In genomic region chr2:96553957-96554292, GRCh38 we compare ENCODE assay signal across 16 cellular contexts. TPM values are rescaled to one million over a fixed set of nuclear protein-coding genes. Genes with fewer than 3 reads are reported as not detected.
DNase-seq lines count a peak whose midpoint lies in the region; ATAC-seq, FAIRE-seq and TF ChIP-seq lines count a peak whose summit lies in the region.
"Not testable (repeated sequence)": the region's sequence is repeated elsewhere in the genome, so short reads cannot be mapped to it uniquely, and the experiment has no call there.
"Had no signal": no experiment of that assay in that cellular context is flagged by ENCODE, and none has a peak within 500 bp of the region (broad histone marks: within the 10 kb centered on the region; RNA-seq: fewer than 3 reads in every experiment).

No MANE protein-coding gene starts in this region.

- not testable (repeated sequence) for H3K9me3 Mint-ChIP-seq in CD4-positive, alpha-beta memory T cell; immature natural killer cell
- peaks cover 2 to 11% of the 10 kb centered on the region in 2 donors for H3K9me3 Mint-ChIP-seq in activated T-cell treated with anti-CD3 and anti-CD28 coated beads, Interleukin-2, amount 50 U/mL, for 72 hours
- peaks cover 12% of the 10 kb centered on the region for H3K9me3 Mint-ChIP-seq in astrocyte (ENCODE audit: unreplicated experiment)

- not testable (repeated sequence) for H3K79me2 ChIP-seq in Karpas-422 (ENCODE audit: low read length); astrocyte (ENCODE audit: insufficient read depth, low read length); osteoblast (ENCODE audit: insufficient read depth, low read length)

- CTCF ChIA-PET in CD4-positive, alpha-beta memory T cell (lab: Charles Lee; ENCODE audit: partially characterized antibody) = interaction anchor here (0.6 to 6.3 kb wide), 22 partner anchors 9 to 304 kb away, joined by 3 to 169 read pairs (median 4); partner anchors contain the start of genes ANKRD39, ARID5A, CNNM4 and SNRNP200

- H3K27me3 ChIP-seq in CD4-positive, alpha-beta memory T cell (ENCODE audit: insufficient read depth, low read length); Karpas-422 (ENCODE audit: low read length); astrocyte (ENCODE audit: insufficient read depth, low read length); osteoblast (ENCODE audit: insufficient read depth, low read length); thoracic aorta (replicated peaks; ENCODE audit: insufficient read depth): not testable (repeated sequence)

- peaks cover 0 to 16% of the 10 kb centered on the region in 2 donors for H3K36me3 Mint-ChIP-seq in CD4-positive, alpha-beta memory T cell
- H3K36me3 Mint-ChIP-seq in activated T-cell treated with anti-CD3 and anti-CD28 coated beads, Interleukin-2, amount 50 U/mL, for 72 hours (ENCODE audit: insufficient read depth in 2 of 2) = peaks cover 11 to 19% of the 10 kb centered on the region in 2 donors
- H3K36me3 Mint-ChIP-seq in astrocyte (ENCODE audit: low read depth, unreplicated experiment); immature natural killer cell: not testable (repeated sequence)

- H3K27ac Mint-ChIP-seq in CD4-positive, alpha-beta memory T cell = peak overlapping the region in 4 of 7 donors; percentile 48 to 86 (median 82)
- H3K27ac Mint-ChIP-seq in activated T-cell treated with anti-CD3 and anti-CD28 coated beads, Interleukin-2, amount 50 U/mL, for 72 hours = peak overlapping the region; percentile 90
- not testable (repeated sequence) for H3K27ac Mint-ChIP-seq in astrocyte (ENCODE audit: unreplicated experiment)
- peak overlapping the region in 4 of 6 donors; percentile 17 to 71 (median 56) for H3K27ac Mint-ChIP-seq in immature natural killer cell

- intact Hi-C loops in CD4-positive, alpha-beta memory T cell (cut with micrococcal nuclease) = loop anchor here (1.0 kb wide), 6 partner anchors 16 to 195 kb away; no protein-coding TSS in a partner anchor

- peaks cover 21% of the 10 kb centered on the region for H3K36me3 ChIP-seq in CD4-positive, alpha-beta memory T cell (ENCODE audit: insufficient read depth, low read length)
- H3K36me3 ChIP-seq in Karpas-422 (ENCODE audit: insufficient read depth, low read length); astrocyte (ENCODE audit: insufficient read depth, low read length); osteoblast (ENCODE audit: insufficient read depth, low read length): not testable (repeated sequence)
- H3K36me3 ChIP-seq in thoracic aorta = peaks cover 41% of the 10 kb centered on the region

- H3K4me3 Mint-ChIP-seq in CD4-positive, alpha-beta memory T cell = peak overlapping the region in 5 of 8 donors; percentile 15 to 69 (median 32)
- peak overlapping the region; percentile 39 to 41 for H3K4me3 Mint-ChIP-seq in activated T-cell treated with anti-CD3 and anti-CD28 coated beads, Interleukin-2, amount 50 U/mL, for 72 hours
- H3K4me3 Mint-ChIP-seq in astrocyte (ENCODE audit: unreplicated experiment) = not testable (repeated sequence)
- peak overlapping the region in 4 of 5 donors; percentile 9 to 46 (median 30) for H3K4me3 Mint-ChIP-seq in immature natural killer cell

- H3K4me2 ChIP-seq in Karpas-422 (ENCODE audit: low read depth, low read length, poor library complexity, severe bottlenecking) = peak overlapping the region; percentile 54
- peak overlapping the region; percentile 7 for H3K4me2 ChIP-seq in astrocyte (ENCODE audit: low read length)
- peak overlapping the region; percentile 72 for H3K4me2 ChIP-seq in osteoblast (ENCODE audit: insufficient read depth, low read length)

- H3K9me2 ChIP-seq in Karpas-422 (replicated peaks; ENCODE audit: insufficient read depth, low read length) = not testable (repeated sequence)

- H3K27me3 Mint-ChIP-seq in CD4-positive, alpha-beta memory T cell; activated T-cell treated with anti-CD3 and anti-CD28 coated beads, Interleukin-2, amount 50 U/mL, for 72 hours (ENCODE audit: low read depth); astrocyte (ENCODE audit: low read depth, unreplicated experiment); immature natural killer cell (ENCODE audit: low read depth in 3 of 3): not testable (repeated sequence)

- not testable (repeated sequence) for ATAC-seq in activated T-cell treated with anti-CD3 and anti-CD28 coated beads, Interleukin-2, amount 50 U/mL, for 72 hours (replicated peaks in 1 of 2); thoracic aorta (ENCODE audit: insufficient number of reproducible peaks, low FRiP score, low read depth)

- H4K20me1 ChIP-seq in Karpas-422 (ENCODE audit: insufficient read depth, low read depth, low read length); astrocyte (ENCODE audit: insufficient read depth, low read length); osteoblast (ENCODE audit: insufficient read depth, low read length): not testable (repeated sequence)

- peaks cover 1 to 32% (median 12%) of the 10 kb centered on the region in 4 donors for H3K4me1 Mint-ChIP-seq in CD4-positive, alpha-beta memory T cell
- H3K4me1 Mint-ChIP-seq in activated T-cell treated with anti-CD3 and anti-CD28 coated beads, Interleukin-2, amount 50 U/mL, for 72 hours (ENCODE audit: low read depth) = peaks cover 56% of the 10 kb centered on the region
- H3K4me1 Mint-ChIP-seq in astrocyte (ENCODE audit: low read depth, unreplicated experiment) (peaks cover 11% of the 10 kb centered on the region), immature natural killer cell (peaks cover 20% of the 10 kb centered on the region in 2 donors)

- peak in 1 of 5 donors; percentile 35 for DNase-seq in CD4-positive, alpha-beta memory T cell
- not testable (repeated sequence) for DNase-seq in Karpas-422; activated T-cell treated with anti-CD3 and anti-CD28 coated beads, Interleukin-2, amount 50 U/mL, for 72 hours; astrocyte (ENCODE audit: low read depth); immature natural killer cell; osteoblast (ENCODE audit: insufficient read length, low spot score, missing footprints); thoracic aorta (ENCODE audit: low spot score)
- DNase-seq in activated CD4-positive, CD25-positive, alpha-beta regulatory T cell treated with anti-CD3 and anti-CD28 coated beads, Interleukin-2, amount 50 U/mL, for 72 hours = peak; percentile 40

- peak overlapping the region; percentile 49 for H3K9ac ChIP-seq in Karpas-422 (ENCODE audit: low read length)
- H3K9ac ChIP-seq in astrocyte (ENCODE audit: low read length) = not testable (repeated sequence)

- H3K9me3 ChIP-seq in CD4-positive, alpha-beta memory T cell (ENCODE audit: control insufficient read depth in 1 of 2, low read length in 2 of 2); Karpas-422 (ENCODE audit: low read length); astrocyte (ENCODE audit: insufficient read depth, low read depth, low read length); osteoblast (ENCODE audit: low read depth, low read length); thoracic aorta: not testable (repeated sequence)

- H3K27ac ChIP-seq in CD4-positive, alpha-beta memory T cell (ENCODE audit: low read depth, low read length); Karpas-422 (ENCODE audit: low read length); astrocyte (ENCODE audit: low read depth, low read length); osteoblast (ENCODE audit: low read depth, low read length): not testable (repeated sequence)
- H3K27ac ChIP-seq in thoracic aorta = peak overlapping the region; percentile 2 to 5

- TF ChIP-seq CTCF in astrocyte (IDR thresholded peaks at IDR 0.05; ENCODE audit: insufficient read depth, low read depth, low read length); osteoblast (IDR thresholded peaks at IDR 0.05; ENCODE audit: extremely low read depth, low read depth, low read length); thoracic aorta (IDR thresholded peaks at IDR 0.05): not testable (repeated sequence)

- FAIRE-seq in astrocyte (lab: Jason Lieb, UNC) = not testable (repeated sequence)

- H3K4me1 ChIP-seq in CD4-positive, alpha-beta memory T cell (ENCODE audit: insufficient read depth, low read length) = peaks cover 17% of the 10 kb centered on the region
- not testable (repeated sequence) for H3K4me1 ChIP-seq in Karpas-422 (ENCODE audit: low read length)
- H3K4me1 ChIP-seq in astrocyte (ENCODE audit: insufficient read depth, low read length) (peaks cover 11% of the 10 kb centered on the region), osteoblast (ENCODE audit: insufficient read depth, low read length) (peaks cover 11% of the 10 kb centered on the region), thoracic aorta (ENCODE audit: control insufficient read depth in 1 of 2, low read depth in 2 of 2) (peaks cover 0 to 28% of the 10 kb centered on the region in 2 donors)

- POLR2A ChIA-PET in CD4-positive, alpha-beta memory T cell (lab: Charles Lee; ENCODE audit: partially characterized antibody) = interaction anchor here (0.6 to 13.6 kb wide), 11 partner anchors 9 to 559 kb away, joined by 3 to 320 read pairs (median 3); partner anchors contain the start of genes ANKRD36, ARID5A and CNNM3

- peak overlapping the region; percentile 88 for H2AFZ ChIP-seq in Karpas-422 (ENCODE audit: low read length)
- not testable (repeated sequence) for H2AFZ ChIP-seq in astrocyte (ENCODE audit: low read depth, low read length)
- peak overlapping the region; percentile 89 for H2AFZ ChIP-seq in osteoblast (ENCODE audit: low read length)

- H3K4me3 ChIP-seq in CD4-positive, alpha-beta memory T cell (ENCODE audit: low read length in 2 of 2); astrocyte (ENCODE audit: insufficient read depth, low read depth, low read length): not testable (repeated sequence)
- H3K4me3 ChIP-seq in Karpas-422 (ENCODE audit: low read length) (peak overlapping the region; percentile 55; the same call in 1 of the 2 replicates), osteoblast (ENCODE audit: insufficient read depth, low read length) (peak overlapping the region; percentile 39), thoracic aorta (peak overlapping the region; percentile 50)

RNA-seq across cellular contexts. Expression of gene ARID5A, which starts 17.4 kb away (rescaled TPM):
- total RNA-seq in CD4-positive, alpha-beta memory T cell = 10 to 100 TPM; 80.0 to 83.8 TPM
- 10 to 100 TPM; 31.4 to 69.6 TPM for polyA plus RNA-seq in CD4-positive, alpha-beta memory T cell
- total RNA-seq in Karpas-422 (2014; rRNA removed; shearing (Covaris generic); ENCODE audit: low replicate concordance) = 1.8 and 2.4 TPM in 2 replicates
- total RNA-seq in activated T-cell treated with anti-CD3 and anti-CD28 coated beads, Interleukin-2, amount 50 U/mL, for 72 hours = 100 to 1,000 TPM; 424 to 433 TPM
- 11.3 and 11.8 TPM in 2 replicates for total RNA-seq in astrocyte
- 100 to 1,000 TPM in 1 of 3 donors, 10 to 100 TPM in 2; 77.1 to 204 (median 82.7) TPM for polyA plus RNA-seq in immature natural killer cell
- 7.6 and 9.7 TPM in 2 replicates for total RNA-seq in osteoblast
- total RNA-seq in thoracic aorta = 100 to 1,000 TPM; 152 to 231 TPM
- polyA plus RNA-seq: neural cell had no signal

RNA-seq across cellular contexts. Expression of gene NEURL3, which starts 48.8 kb away (rescaled TPM):
- under 1 TPM in 1 of 2 experiments, not detected in 1; 0.22 TPM for total RNA-seq in CD4-positive, alpha-beta memory T cell
- not detected for polyA plus RNA-seq in CD4-positive, alpha-beta memory T cell
- not detected in 2 replicates for total RNA-seq in Karpas-422 (2014; rRNA removed; shearing (Covaris generic); ENCODE audit: low replicate concordance)
- 1 to 10 TPM; 4.4 to 5.3 TPM for total RNA-seq in activated T-cell treated with anti-CD3 and anti-CD28 coated beads, Interleukin-2, amount 50 U/mL, for 72 hours
- total RNA-seq in astrocyte (0.34 and 0.38 TPM in 2 replicates), osteoblast (0.29 TPM in 1 of 2 replicates, not detected in the other), thoracic aorta (not detected)
- not detected for polyA plus RNA-seq in immature natural killer cell
- total RNA-seq: cerebellum, frontal cortex, H9, HT1080, NCI-H460, right atrium auricular region, SJCRH30 had no signal
- polyA plus RNA-seq: neural cell had no signal

Comparison
In these comparisons a context has a peak if more than half of its experiments do, and no peak if none do; other contexts are left out.
1. H3K4me2 ChIP-seq: peak in every context shown above with its lines; median percentile 72 in osteoblast; 54 in Karpas-422; 7 in astrocyte.